Comparison of ENCODE assay signal across 8 cellular contexts in genomic region chr12:7190268-7191055, GRCh38. TPM values are rescaled to one million over a fixed set of nuclear protein-coding genes. Genes with fewer than 3 reads are reported as not detected.
A peak's percentile ranks its signal among the peaks of the same experiment; 100 is the strongest.
DNase-seq lines count a peak whose midpoint lies in the region; ATAC-seq and TF ChIP-seq lines count a peak whose summit lies in the region.

No MANE protein-coding gene starts in this region.

- H3K9ac ChIP-seq in mesenchymal stem cell (ENCODE audit: low read length) = peak overlapping the region; percentile 97

- H3K27ac ChIP-seq in CD4-positive, alpha-beta memory T cell (ENCODE audit: low read depth, low read length) = peak overlapping the region; percentile 94
- H3K27ac ChIP-seq in ectodermal cell (ENCODE audit: insufficient read depth, low read depth, low read length, poor library complexity, severe bottlenecking) (peak overlapping the region; percentile 36), mesenchymal stem cell (ENCODE audit: low read length, poor library complexity, severe bottlenecking) (no peak overlapping the region), thyroid gland (peak overlapping the region; percentile 41 to 94 (median 92))

- no peaks in the 10 kb centered on the region for H3K36me3 ChIP-seq in CD4-positive, alpha-beta memory T cell (ENCODE audit: insufficient read depth, low read length)
- H3K36me3 ChIP-seq in ectodermal cell (ENCODE audit: control insufficient read depth, insufficient read depth, low read length) (peaks cover 10% of the 10 kb centered on the region), mesenchymal stem cell (ENCODE audit: control insufficient read depth in 1 of 2, insufficient read depth in 2 of 2, low read depth in 1 of 2, low read length in 2 of 2) (peaks cover 3 to 40% of the 10 kb centered on the region in 2 experiments), thyroid gland (no peaks in the 10 kb centered on the region)

- no peaks in the 10 kb centered on the region for H3K9me3 ChIP-seq in CD4-positive, alpha-beta memory T cell (ENCODE audit: control insufficient read depth in 1 of 2, low read length in 2 of 2)
- no peaks in the 10 kb centered on the region for H3K9me3 ChIP-seq in ectodermal cell (ENCODE audit: control insufficient read depth, low read length)
- H3K9me3 ChIP-seq in mesenchymal stem cell (ENCODE audit: control insufficient read depth, low read length) = no peaks in the 10 kb centered on the region
- H3K9me3 ChIP-seq in thyroid gland = no peaks in the 10 kb centered on the region

- no peak overlapping the region for H3K4ac ChIP-seq in mesenchymal stem cell (ENCODE audit: low read depth in 1 of 2, low read length in 2 of 2)

- CTCF ChIA-PET in CD4-positive, alpha-beta memory T cell (lab: Charles Lee; ENCODE audit: partially characterized antibody) = interaction anchor here (1.5 kb wide), 1 partner anchor 318 kb away, joined by 3 read pairs; the partner anchor contains the start of gene SPSB2
- CTCF ChIA-PET in T-cell (lab: Charles Lee) = no interaction called here

- H3K27me3 Mint-ChIP-seq in CD4-positive, alpha-beta memory T cell = no peaks in the 10 kb centered on the region
- H3K27me3 Mint-ChIP-seq in T-cell = no peaks in the 10 kb centered on the region

- peak overlapping the region; percentile 63 to 97 (median 89) for H3K27ac Mint-ChIP-seq in CD4-positive, alpha-beta memory T cell
- peak overlapping the region; percentile 58 to 78 for H3K27ac Mint-ChIP-seq in T-cell

- H2BK120ac ChIP-seq in mesenchymal stem cell (ENCODE audit: low read depth, low read length) = no peak overlapping the region

- peak overlapping the region; percentile 34 to 82 for H3K4me3 ChIP-seq in CD4-positive, alpha-beta memory T cell (ENCODE audit: low read length in 2 of 2)
- H3K4me3 ChIP-seq in ectodermal cell (ENCODE audit: insufficient read depth, low read depth, low read length) (peak overlapping the region; percentile 81), mesenchymal stem cell (ENCODE audit: insufficient read depth in 1 of 2, low read depth in 1 of 2, low read length in 2 of 2) (peak overlapping the region; percentile 84 to 94), thyroid gland (replicated peaks in 1 of 3) (peak overlapping the region; percentile 59 to 94 (median 74))

- H4K91ac ChIP-seq in mesenchymal stem cell (ENCODE audit: low read length) = no peak overlapping the region

- H4K8ac ChIP-seq in mesenchymal stem cell (ENCODE audit: low read length) = peak overlapping the region; percentile 82

- peaks cover 12% of the 10 kb centered on the region for H3K79me1 ChIP-seq in mesenchymal stem cell (replicated peaks; ENCODE audit: low read length, poor library complexity, severe bottlenecking)

- H2BK12ac ChIP-seq in mesenchymal stem cell (ENCODE audit: low read length in 2 of 2) = no peak overlapping the region

- H3K36me3 Mint-ChIP-seq in CD4-positive, alpha-beta memory T cell = peaks cover 11 to 32% of the 10 kb centered on the region in 2 donors
- H3K36me3 Mint-ChIP-seq in T-cell = peaks cover 23% of the 10 kb centered on the region

- H3K23ac ChIP-seq in mesenchymal stem cell (ENCODE audit: low read length in 2 of 2) = no peak overlapping the region

- no peak overlapping the region for H2AK5ac ChIP-seq in mesenchymal stem cell (ENCODE audit: low read length, severe bottlenecking)

- H2AFZ ChIP-seq in mesenchymal stem cell (ENCODE audit: low read depth, low read length) = peak overlapping the region; percentile 5

- H3K4me3 Mint-ChIP-seq in CD4-positive, alpha-beta memory T cell = peak overlapping the region; percentile 80 to 98 (median 85)
- H3K4me3 Mint-ChIP-seq in T-cell = peak overlapping the region; percentile 82 to 96 (median 91)

- peak overlapping the region; percentile 98 for H3K4me2 ChIP-seq in mesenchymal stem cell (ENCODE audit: low read length, poor library complexity, severe bottlenecking)

- H3K14ac ChIP-seq in mesenchymal stem cell (ENCODE audit: low read length in 2 of 2) = peak overlapping the region in 1 of 2 experiments; percentile 89

- POLR2A ChIA-PET in CD4-positive, alpha-beta memory T cell (lab: Charles Lee; ENCODE audit: partially characterized antibody) = interaction anchor here (0.7 to 1.6 kb wide), 2 partner anchors 82 to 450 kb away, joined by 4 to 6 read pairs; no protein-coding TSS in a partner anchor
- POLR2A ChIA-PET in T-cell (lab: Charles Lee) = interaction anchor here in 1 of 2 donors (0.6 kb wide), 1 partner anchor 746 kb away, joined by 5 read pairs; no protein-coding TSS in a partner anchor

- no peak overlapping the region for H2BK5ac ChIP-seq in mesenchymal stem cell (ENCODE audit: low read depth, low read length, poor library complexity, severe bottlenecking)

- H2BK15ac ChIP-seq in mesenchymal stem cell (ENCODE audit: low read depth, poor library complexity, severe bottlenecking) = peak overlapping the region; percentile 33

- intact Hi-C loops in CD4-positive, alpha-beta memory T cell (cut with micrococcal nuclease) = no loop called here
- intact Hi-C loops in thyroid gland (cut with DNase I) = no loop called here

- no peak for TF ChIP-seq CTCF in thyroid gland (IDR thresholded peaks at IDR 0.05)

- no peaks in the 10 kb centered on the region for H3K27me3 ChIP-seq in CD4-positive, alpha-beta memory T cell (ENCODE audit: insufficient read depth, low read length)
- H3K27me3 ChIP-seq in ectodermal cell (ENCODE audit: control insufficient read depth, insufficient read depth, low read length, poor library complexity, severe bottlenecking) = no peaks in the 10 kb centered on the region
- no peaks in the 10 kb centered on the region for H3K27me3 ChIP-seq in mesenchymal stem cell (ENCODE audit: control insufficient read depth in 1 of 2, insufficient read depth in 1 of 2, low read length in 2 of 2)
- H3K27me3 ChIP-seq in thyroid gland = no peaks in the 10 kb centered on the region

- peaks cover 40% of the 10 kb centered on the region for H3K4me1 ChIP-seq in CD4-positive, alpha-beta memory T cell (ENCODE audit: insufficient read depth, low read length)
- H3K4me1 ChIP-seq in ectodermal cell (ENCODE audit: control insufficient read depth, insufficient read depth, low read length) (peaks cover 4% of the 10 kb centered on the region), mesenchymal stem cell (ENCODE audit: control insufficient read depth, insufficient read depth, low read depth, low read length) (peaks cover 14% of the 10 kb centered on the region), thyroid gland (peaks cover 4 to 21% of the 10 kb centered on the region in 2 donors)

- peak overlapping the region; percentile 80 to 97 for H3K18ac ChIP-seq in mesenchymal stem cell (ENCODE audit: low read depth in 1 of 2, low read length in 2 of 2)

- TF ChIP-seq POLR2A in thyroid gland (IDR thresholded peaks at IDR 0.05) (no peak), GM18505 (IDR thresholded peaks at IDR 0.05; ENCODE audit: borderline replicate concordance, extremely low read depth, insufficient read depth, insufficient read length) (no peak)

- WGBS in ectodermal cell, 2 experiments = 27 to 28% methylated on average over 17 of the region's 17 CpGs
- 38% methylated on average over 17 of the region's 17 CpGs for WGBS in mesenchymal stem cell
- 56 to 76% methylated on average over 5 to 7 of the region's 17 CpGs for WGBS in thyroid gland, 2 donors

- peaks cover 29 to 65% (median 48%) of the 10 kb centered on the region in 4 donors for H3K4me1 Mint-ChIP-seq in CD4-positive, alpha-beta memory T cell
- H3K4me1 Mint-ChIP-seq in T-cell = peaks cover 50 to 61% (median 55%) of the 10 kb centered on the region in 3 donors

- ATAC-seq in HG02981 (IDR thresholded peaks at IDR 0.05; ENCODE audit: unreplicated experiment) (peak; percentile 7), T-cell (replicated peaks in 1 of 4) (no peak), GM18505 (IDR thresholded peaks at IDR 0.05; ENCODE audit: unreplicated experiment) (no peak)

- peak in 2 of 5 donors; percentile 4 to 8 for DNase-seq in CD4-positive, alpha-beta memory T cell
- peak in 6 of 34 experiments; percentile 2 to 20 (median 6) for DNase-seq in T-cell
- DNase-seq in mesenchymal stem cell = peak; percentile 20
- DNase-seq in thyroid gland = peak; percentile 26 to 59
- no peak for DNase-seq in GF-D8 (lab: John Stamatoyannopoulos, UW)

- peaks cover 0 to 2% (median 0%) of the 10 kb centered on the region in 8 donors for H3K9me3 Mint-ChIP-seq in CD4-positive, alpha-beta memory T cell
- no peaks in the 10 kb centered on the region for H3K9me3 Mint-ChIP-seq in T-cell

RNA-seq across cellular contexts. Expression of gene PEX5, which starts 1.0 kb away (rescaled TPM):
- 10 to 100 TPM; 27.7 to 28.9 TPM for total RNA-seq in CD4-positive, alpha-beta memory T cell
- polyA plus RNA-seq in CD4-positive, alpha-beta memory T cell = 10 to 100 TPM; 10.8 to 15.2 TPM
- total RNA-seq in T-cell (10 to 100 TPM; 24.0 to 44.5 (median 31.1) TPM), thyroid gland (10 to 100 TPM; 28.5 to 37.6 (median 32.8) TPM)
- 32.8 TPM for polyA plus RNA-seq in ectodermal cell (2013, experiment 1 of 4)
- polyA plus RNA-seq in ectodermal cell (2013, experiment 2 of 4) = 31.9 TPM
- 24.3 TPM for polyA plus RNA-seq in ectodermal cell (2013, experiment 3 of 4)
- 26.5 TPM for polyA plus RNA-seq in ectodermal cell (2013, experiment 4 of 4)
- 10.7 TPM for polyA plus RNA-seq in mesenchymal stem cell (2013, experiment 1 of 2)
- 11.8 TPM for polyA plus RNA-seq in mesenchymal stem cell (2013, experiment 2 of 2)
